In genomic region chr12:10390991-10391390, GRCh38 we compare ENCODE assay signal across 12 cellular contexts. TPM values are rescaled to one million over a fixed set of nuclear protein-coding genes. Genes with fewer than 3 reads are reported as not detected.
DNase-seq lines count a peak whose midpoint lies in the region; ATAC-seq and TF ChIP-seq lines count a peak whose summit lies in the region.
"Not testable (repeated sequence)": the region's sequence is repeated elsewhere in the genome, so short reads cannot be mapped to it uniquely, and the experiment has no call there.
"Had no signal": no experiment of that assay in that cellular context is flagged by ENCODE, and none has a peak within 500 bp of the region (broad histone marks: within the 10 kb centered on the region; RNA-seq: fewer than 3 reads in every experiment).

No MANE protein-coding gene starts in this region.

- ATAC-seq in activated CD8-positive, alpha-beta T cell treated with anti-CD3 and anti-CD28 coated beads for 36 hours; activated naive CD8-positive, alpha-beta T cell treated with anti-CD3 and anti-CD28 coated beads, Interleukin-2, amount 50 U/mL, for 24 hours; stimulated activated effector memory CD8-positive, alpha-beta T cell treated with anti-CD3 and anti-CD28 coated beads, Interleukin-12 subunit alpha, Interleukin-12 subunit beta, amount 100 ng/mL, for 72 hours: not testable (repeated sequence)

- H3K36me3 Mint-ChIP-seq in activated CD8-positive, alpha-beta T cell treated with anti-CD3 and anti-CD28 coated beads for 36 hours (ENCODE audit: low read depth): peaks cover 37% of the 10 kb centered on the region
- H3K36me3 Mint-ChIP-seq in activated T-cell treated with anti-CD3 and anti-CD28 coated beads, Interleukin-2, amount 50 U/mL, for 24 hours (ENCODE audit: low read depth): peaks cover 13% of the 10 kb centered on the region
- peaks cover 30% of the 10 kb centered on the region for H3K36me3 Mint-ChIP-seq in activated naive CD8-positive, alpha-beta T cell treated with anti-CD3 and anti-CD28 coated beads, Interleukin-2, amount 50 U/mL, for 24 hours (ENCODE audit: low read depth)
- H3K36me3 Mint-ChIP-seq in immature natural killer cell: peaks cover 19 to 32% (median 31%) of the 10 kb centered on the region in 3 donors
- peaks cover 80% of the 10 kb centered on the region for H3K36me3 Mint-ChIP-seq in stimulated activated effector memory CD8-positive, alpha-beta T cell treated with anti-CD3 and anti-CD28 coated beads, Interleukin-12 subunit alpha, Interleukin-12 subunit beta, amount 100 ng/mL, for 72 hours

- CTCF ChIA-PET in RWPE1 (lab: Yijun Ruan, JAX): interaction anchor here (2.0 kb wide), 1 partner anchor 24 kb away, joined by 5 read pairs; no protein-coding TSS in a partner anchor
- CTCF ChIA-PET in activated CD8-positive, alpha-beta T cell treated with anti-CD3 and anti-CD28 coated beads for 36 hours (lab: Charles Lee): interaction anchor here (1.0 to 3.1 kb wide), 3 partner anchors 25 to 168 kb away, joined by 3 to 20 read pairs (median 12); no protein-coding TSS in a partner anchor

- not testable (repeated sequence) for H3K36me3 ChIP-seq in KMS-11 (ENCODE audit: insufficient read depth)

- peaks cover 46% of the 10 kb centered on the region for H3K4me1 Mint-ChIP-seq in activated CD8-positive, alpha-beta T cell treated with anti-CD3 and anti-CD28 coated beads for 36 hours (ENCODE audit: low read depth)
- peaks cover 43% of the 10 kb centered on the region for H3K4me1 Mint-ChIP-seq in activated T-cell treated with anti-CD3 and anti-CD28 coated beads, Interleukin-2, amount 50 U/mL, for 24 hours (ENCODE audit: low read depth)
- peaks cover 57% of the 10 kb centered on the region for H3K4me1 Mint-ChIP-seq in activated naive CD8-positive, alpha-beta T cell treated with anti-CD3 and anti-CD28 coated beads, Interleukin-2, amount 50 U/mL, for 24 hours
- H3K4me1 Mint-ChIP-seq in immature natural killer cell: peaks cover 59 to 61% of the 10 kb centered on the region in 2 donors
- peaks cover 36% of the 10 kb centered on the region for H3K4me1 Mint-ChIP-seq in stimulated activated effector memory CD8-positive, alpha-beta T cell treated with anti-CD3 and anti-CD28 coated beads, Interleukin-12 subunit alpha, Interleukin-12 subunit beta, amount 100 ng/mL, for 72 hours

- intact Hi-C loops in activated CD8-positive, alpha-beta T cell treated with anti-CD3 and anti-CD28 coated beads for 36 hours (cut with micrococcal nuclease): loop anchor here (2.0 to 5.0 kb wide), 2 partner anchors 26 to 166 kb away; no protein-coding TSS in a partner anchor

- not testable (repeated sequence) for DNase-seq in RWPE1 (ENCODE audit: low spot score); activated T-cell treated with anti-CD3 and anti-CD28 coated beads, Interleukin-2, amount 50 U/mL, for 24 hours; activated naive CD8-positive, alpha-beta T cell treated with anti-CD3 and anti-CD28 coated beads, Interleukin-2, amount 50 U/mL, for 24 hours; immature natural killer cell; stimulated activated effector memory CD8-positive, alpha-beta T cell treated with anti-CD3 and anti-CD28 coated beads, Interleukin-12 subunit alpha, Interleukin-12 subunit beta, amount 100 ng/mL, for 72 hours (ENCODE audit: low spot score in 2 of 2)
- peak; percentile 41 for DNase-seq in activated CD8-positive, alpha-beta T cell treated with anti-CD3 and anti-CD28 coated beads for 36 hours

- H3K9ac ChIP-seq in KMS-11: not testable (repeated sequence)

- H3K27ac ChIP-seq in KMS-11: not testable (repeated sequence)
- H3K27ac ChIP-seq in RWPE1: peak overlapping the region; percentile 65

- H3K27me3 Mint-ChIP-seq in activated CD8-positive, alpha-beta T cell treated with anti-CD3 and anti-CD28 coated beads for 36 hours; activated T-cell treated with anti-CD3 and anti-CD28 coated beads, Interleukin-2, amount 50 U/mL, for 24 hours; activated naive CD8-positive, alpha-beta T cell treated with anti-CD3 and anti-CD28 coated beads, Interleukin-2, amount 50 U/mL, for 24 hours; immature natural killer cell (ENCODE audit: low read depth in 3 of 3): not testable (repeated sequence)

- POLR2A ChIA-PET in RWPE1 (lab: Yijun Ruan, JAX; ENCODE audit: low non-redundant PET): not testable (repeated sequence)
- POLR2A ChIA-PET in activated CD8-positive, alpha-beta T cell treated with anti-CD3 and anti-CD28 coated beads for 36 hours (lab: Charles Lee): interaction anchor here (0.6 to 3.4 kb wide), 10 partner anchors 13 to 717 kb away, joined by 3 to 35 read pairs (median 3); partner anchors contain the start of genes CD69, GABARAPL1 and MAGOHB

- not testable (repeated sequence) for H3K27me3 ChIP-seq in KMS-11 (ENCODE audit: insufficient read depth, low read depth)

- not testable (repeated sequence) for H3K9me3 Mint-ChIP-seq in activated CD8-positive, alpha-beta T cell treated with anti-CD3 and anti-CD28 coated beads for 36 hours; activated T-cell treated with anti-CD3 and anti-CD28 coated beads, Interleukin-2, amount 50 U/mL, for 24 hours; activated naive CD8-positive, alpha-beta T cell treated with anti-CD3 and anti-CD28 coated beads, Interleukin-2, amount 50 U/mL, for 24 hours; immature natural killer cell; stimulated activated effector memory CD8-positive, alpha-beta T cell treated with anti-CD3 and anti-CD28 coated beads, Interleukin-12 subunit alpha, Interleukin-12 subunit beta, amount 100 ng/mL, for 72 hours

- peak overlapping the region; percentile 97 for H3K27ac Mint-ChIP-seq in activated CD8-positive, alpha-beta T cell treated with anti-CD3 and anti-CD28 coated beads for 36 hours
- peak overlapping the region; percentile 77 for H3K27ac Mint-ChIP-seq in activated T-cell treated with anti-CD3 and anti-CD28 coated beads, Interleukin-2, amount 50 U/mL, for 24 hours
- H3K27ac Mint-ChIP-seq in activated naive CD8-positive, alpha-beta T cell treated with anti-CD3 and anti-CD28 coated beads, Interleukin-2, amount 50 U/mL, for 24 hours: peak overlapping the region; percentile 79
- peak overlapping the region; percentile 75 to 95 (median 85) for H3K27ac Mint-ChIP-seq in immature natural killer cell
- peak overlapping the region; percentile 83 for H3K27ac Mint-ChIP-seq in stimulated activated effector memory CD8-positive, alpha-beta T cell treated with anti-CD3 and anti-CD28 coated beads, Interleukin-12 subunit alpha, Interleukin-12 subunit beta, amount 100 ng/mL, for 72 hours

- peaks cover 35% of the 10 kb centered on the region for H3K4me1 ChIP-seq in KMS-11 (ENCODE audit: low read depth, poor library complexity, severe bottlenecking)

- not testable (repeated sequence) for H2AFZ ChIP-seq in KMS-11 (ENCODE audit: low read depth)

- H3K4me3 Mint-ChIP-seq in activated CD8-positive, alpha-beta T cell treated with anti-CD3 and anti-CD28 coated beads for 36 hours: peak overlapping the region; percentile 53
- not testable (repeated sequence) for H3K4me3 Mint-ChIP-seq in activated T-cell treated with anti-CD3 and anti-CD28 coated beads, Interleukin-2, amount 50 U/mL, for 24 hours; activated naive CD8-positive, alpha-beta T cell treated with anti-CD3 and anti-CD28 coated beads, Interleukin-2, amount 50 U/mL, for 24 hours
- H3K4me3 Mint-ChIP-seq in immature natural killer cell: peak overlapping the region; percentile 40 to 58 (median 49)
- H3K4me3 Mint-ChIP-seq in stimulated activated effector memory CD8-positive, alpha-beta T cell treated with anti-CD3 and anti-CD28 coated beads, Interleukin-12 subunit alpha, Interleukin-12 subunit beta, amount 100 ng/mL, for 72 hours: peak overlapping the region; percentile 54

- H4K20me1 ChIP-seq in KMS-11 (ENCODE audit: insufficient read depth): not testable (repeated sequence)

- peak overlapping the region; percentile 52; the same call in 1 of the 2 replicates for H3K4me2 ChIP-seq in KMS-11

- not testable (repeated sequence) for TF ChIP-seq CTCF in KMS-11 (conservative IDR thresholded peaks at IDR 0.05; ENCODE audit: low read depth, low read length); RWPE1 (conservative IDR thresholded peaks at IDR 0.05; ENCODE audit: low read depth); activated CD8-positive, alpha-beta T cell treated with anti-CD3 and anti-CD28 coated beads for 36 hours (IDR thresholded peaks at IDR 0.05)

- H3K4me3 ChIP-seq in KMS-11 (IDR thresholded peaks at IDR 0.05; ENCODE audit: insufficient read depth, low read depth, low read length): not testable (repeated sequence)

- not testable (repeated sequence) for H3K79me2 ChIP-seq in KMS-11 (ENCODE audit: insufficient read depth, low read depth)

RNA-seq across cellular contexts. Expression of gene KLRK1, which starts 1.1 kb away (rescaled TPM):
- total RNA-seq in activated CD8-positive, alpha-beta T cell treated with anti-CD3 and anti-CD28 coated beads for 36 hours: 100 to 1,000 TPM; 111 to 112 TPM
- polyA plus RNA-seq in immature natural killer cell: 100 to 1,000 TPM; 623 to 949 (median 731) TPM
- total RNA-seq: Daoy, GM23248, H4 had no signal
- polyA plus RNA-seq: GM23248 had no signal

RNA-seq across cellular contexts. Expression of gene KLRC4, which starts 18.6 kb away (rescaled TPM):
- total RNA-seq in activated CD8-positive, alpha-beta T cell treated with anti-CD3 and anti-CD28 coated beads for 36 hours: 1 to 10 TPM; 2.9 to 3.7 TPM
- polyA plus RNA-seq in immature natural killer cell: 10 to 100 TPM; 14.3 to 28.5 (median 15.0) TPM
- total RNA-seq: CD4-positive, CD25-positive, alpha-beta regulatory T cell; Daoy; GM23248; H4; HT-29 had no signal
- polyA plus RNA-seq: CD4-positive, CD25-positive, alpha-beta regulatory T cell; GM23248 had no signal

RNA-seq across cellular contexts. Expression of gene KLRC3, which starts 29.4 kb away (rescaled TPM):
- 1 to 10 TPM; 2.0 to 2.8 TPM for total RNA-seq in activated CD8-positive, alpha-beta T cell treated with anti-CD3 and anti-CD28 coated beads for 36 hours
- 10 to 100 TPM; 27.6 to 59.0 (median 28.4) TPM for polyA plus RNA-seq in immature natural killer cell
- total RNA-seq: CD4-positive, CD25-positive, alpha-beta regulatory T cell; Daoy; GM23248 had no signal
- polyA plus RNA-seq: CD4-positive, CD25-positive, alpha-beta regulatory T cell; GM23248 had no signal

RNA-seq across cellular contexts. Expression of gene KLRC2, which starts 44.8 kb away (rescaled TPM):
- total RNA-seq in activated CD8-positive, alpha-beta T cell treated with anti-CD3 and anti-CD28 coated beads for 36 hours: 1 to 10 TPM; 2.5 to 2.6 TPM
- polyA plus RNA-seq in immature natural killer cell: 100 to 1,000 TPM in 1 of 3 donors, 10 to 100 TPM in 2; 34.5 to 112 (median 38.2) TPM
- total RNA-seq: CD4-positive, CD25-positive, alpha-beta regulatory T cell; GM23248 had no signal
- polyA plus RNA-seq: CD4-positive, CD25-positive, alpha-beta regulatory T cell; GM23248 had no signal
